ENCODE assay signal across 8 cellular contexts in genomic region chr10:91672021-91672608, GRCh38.
DNase-seq lines count a peak whose midpoint lies in the region; TF ChIP-seq lines count a peak whose summit lies in the region.

No MANE protein-coding gene starts in this region.

- peak; percentile 56 for DNase-seq in NCI-H1105 treated with DMSO at 0.1 percent for 48 hours (lab: John Stamatoyannopoulos, UW)
- no peak for DNase-seq in NCI-H1105 (lab: John Stamatoyannopoulos, UW)
- DNase-seq in NCI-H524 treated with DMSO at 0.1 percent for 48 hours (lab: John Stamatoyannopoulos, UW) = peak; percentile 40
- peak; percentile 64 for DNase-seq in ecto neural progenitor cell (ENCODE audit: low spot score)
- peak; percentile 29 for DNase-seq in skeletal muscle cell (ENCODE audit: low read depth)
- DNase-seq in central memory CD4-positive, alpha-beta T cell = no peak
- DNase-seq in erythroblast (lab: John Stamatoyannopoulos, UW) = no peak
- no peak for DNase-seq in caudate nucleus (lab: John Stamatoyannopoulos, UW)

- H3K27ac ChIP-seq in caudate nucleus (ENCODE audit: low read depth, low read length) = no peak overlapping the region

- no peak for TF ChIP-seq POLR2A in erythroblast (IDR thresholded peaks at IDR 0.05; ENCODE audit: low read length)

- H3K4me3 ChIP-seq in skeletal muscle cell (ENCODE audit: low read depth, low read length) = no peak overlapping the region

Comparison
In these comparisons a context has a peak if more than half of its experiments do, and no peak if none do; other contexts are left out.
1. DNase-seq: peak in NCI-H1105 treated with DMSO at 0.1 percent for 48 hours (single experiment), NCI-H524 treated with DMSO at 0.1 percent for 48 hours (single experiment), ecto neural progenitor cell (single experiment) and skeletal muscle cell (single experiment); none in NCI-H1105 (single experiment), central memory CD4-positive, alpha-beta T cell (single experiment), erythroblast (0 of 2) and caudate nucleus (0 of 61).